19 cellular contexts compared by ENCODE assay signal in the genomic region with DNA sequence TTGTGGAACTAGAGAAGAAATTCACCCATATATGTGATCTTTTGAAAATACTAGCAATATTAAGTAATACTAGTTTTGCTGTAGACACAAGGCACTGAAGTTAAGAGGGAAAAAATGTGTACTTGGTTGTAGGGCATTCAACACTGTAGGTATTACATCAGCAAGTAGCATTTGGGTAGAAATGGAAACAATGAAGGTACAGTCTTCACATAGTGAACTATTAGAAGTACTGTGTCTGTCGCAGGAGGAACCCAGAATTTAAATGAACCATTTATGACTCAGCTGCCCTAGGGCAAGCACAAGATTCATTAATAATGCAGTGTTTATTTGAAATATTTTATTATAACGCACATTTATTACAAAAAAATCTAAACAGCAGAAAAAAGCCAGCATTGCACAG.
"Had no signal": no experiment of that assay in that cellular context is flagged by ENCODE, and none has a peak within 500 bp of the region (broad histone marks: within the 10 kb centered on the region; RNA-seq: fewer than 3 reads in every experiment).

No MANE protein-coding gene starts in this region.

- H3K36me3 ChIP-seq: brain microvascular endothelial cell had no signal

- H3K9me3 ChIP-seq: SK-N-SH had no signal

- H3K27ac ChIP-seq: brain microvascular endothelial cell, VCaP had no signal

- DNase-seq: activated CD4-positive, alpha-beta memory T cell treated with anti-CD3 and anti-CD28 coated beads, Interleukin-2, amount 10 ng/mL, durations not matched to agents 7 days and 5 days; activated CD4-positive, alpha-beta T cell treated with anti-CD3 and anti-CD28 coated beads, Interleukin-2, amount 50 U/mL, for 1 hour; activated CD4-positive, CD25-positive, alpha-beta regulatory T cell; activated gamma-delta T cell; activated naive CD4-positive, alpha-beta T cell treated with anti-CD3 and anti-CD28 coated beads for 36 hours; activated T-cell treated with anti-CD3 and anti-CD28 coated beads for 4 hours; activated T-cell treated with anti-CD3 and anti-CD28 coated beads, Interleukin-2, amount 50 U/mL, for 48 hours; amygdala; brain microvascular endothelial cell; cerebellar nuclear complex; KG1; NCI-H1048; NCI-H1436 treated with DMSO at 0.1 percent for 48 hours; NCI-H345; NCI-H526 treated with DMSO at 0.1 percent for 48 hours; SIG-M5; SK-N-SH; T-helper 1 cell had no signal

- H3K27me3 ChIP-seq: brain microvascular endothelial cell had no signal
